Comparison of ENCODE assay signal across 34 cellular contexts in genomic region chr2:231931481-231931915, GRCh38. TPM values are rescaled to one million over a fixed set of nuclear protein-coding genes. Genes with fewer than 3 reads are reported as not detected.
A peak's percentile ranks its signal among the peaks of the same experiment; 100 is the strongest.
DNase-seq lines count a peak whose midpoint lies in the region; ATAC-seq and TF ChIP-seq lines count a peak whose summit lies in the region.
"Had no signal": no experiment of that assay in that cellular context is flagged by ENCODE, and none has a peak within 500 bp of the region (broad histone marks: within the 10 kb centered on the region; RNA-seq: fewer than 3 reads in every experiment).

No MANE protein-coding gene starts in this region.

- H3K27me3 ChIP-seq in heart left ventricle (peaks cover 0 to 31% (median 13%) of the 10 kb centered on the region in 9 donors), uterus (no peaks in the 10 kb centered on the region)

- peaks cover 8% of the 10 kb centered on the region for H3K4me1 Mint-ChIP-seq in activated CD4-positive, alpha-beta memory T cell treated with anti-CD3 and anti-CD28 coated beads, Interleukin-2, amount 10 ng/mL, durations not matched to agents 7 days and 5 days
- peaks cover 9% of the 10 kb centered on the region for H3K4me1 Mint-ChIP-seq in activated CD4-positive, alpha-beta memory T cell treated with anti-CD3 and anti-CD28 coated beads for 36 hours (ENCODE audit: low read depth)

- H3K4me1 ChIP-seq in heart left ventricle, result peaks cover 0 to 41% (median 15%) of the 10 kb centered on the region in 12 donors
- peaks cover 0 to 2% of the 10 kb centered on the region in 2 donors for H3K4me1 ChIP-seq in uterus

- H3K27ac ChIP-seq in heart left ventricle, result peak overlapping the region in 8 of 12 donors; percentile 34 to 78 (median 66)
- H3K27ac ChIP-seq in uterus, result peak overlapping the region in 1 of 2 donors; percentile 45
- H3K27ac ChIP-seq: hepatocyte had no signal

- H3K36me3 ChIP-seq in heart left ventricle (no peaks in the 10 kb centered on the region), uterus (no peaks in the 10 kb centered on the region)
- H3K36me3 ChIP-seq: BE2C had no signal

- no peak overlapping the region for H3K4me3 ChIP-seq in heart left ventricle
- no peak overlapping the region for H3K4me3 ChIP-seq in uterus
- H3K4me3 ChIP-seq: GM23338, hepatocyte had no signal

- peak; percentile 10 for DNase-seq in activated CD4-positive, alpha-beta memory T cell treated with anti-CD3 and anti-CD28 coated beads, Interleukin-2, amount 10 ng/mL, durations not matched to agents 7 days and 5 days
- DNase-seq in activated CD4-positive, alpha-beta memory T cell treated with anti-CD3 and anti-CD28 coated beads for 36 hours, result no peak
- DNase-seq in heart left ventricle (peak in 3 of 5 donors; percentile 44 to 66 (median 63)), sciatic nerve (ENCODE audit: low spot score) (no peak), uterus (peak; percentile 71 to 75), amygdala (lab: John Stamatoyannopoulos, UW) (no peak), NOMO-1 treated with dmso at 0.1 percent for 144 hours (lab: John Stamatoyannopoulos, UW; ENCODE audit: unreplicated experiment) (no peak)
- DNase-seq: aorta; BE2C; caudate nucleus; DMS53; GDM1; HFFc6; immature natural killer cell; midbrain; naive thymus-derived CD8-positive, alpha-beta T cell; NCI-H1417; NCI-H2081; stimulated activated naive CD8-positive, alpha-beta T cell treated with anti-CD3 and anti-CD28 coated beads, Interleukin-15, amount 100 ng/mL, for 72 hours; trophoblast cell had no signal

- peaks cover 31% of the 10 kb centered on the region for H3K27me3 Mint-ChIP-seq in activated CD4-positive, alpha-beta memory T cell treated with anti-CD3 and anti-CD28 coated beads, Interleukin-2, amount 10 ng/mL, durations not matched to agents 7 days and 5 days
- peaks cover 31% of the 10 kb centered on the region for H3K27me3 Mint-ChIP-seq in activated CD4-positive, alpha-beta memory T cell treated with anti-CD3 and anti-CD28 coated beads for 36 hours

- TF ChIP-seq CTCF in heart left ventricle (IDR thresholded peaks at IDR 0.05), result no peak
- no peak for TF ChIP-seq CTCF in uterus (IDR thresholded peaks at IDR 0.05)

- intact Hi-C loops in activated CD4-positive, alpha-beta memory T cell treated with anti-CD3 and anti-CD28 coated beads for 36 hours (cut with micrococcal nuclease), result no loop called here
- intact Hi-C loops in heart left ventricle (cut with DNase I), result loop anchor here in 1 of 10 donors (5.0 kb wide), 2 partner anchors 56 to 96 kb away; no protein-coding TSS in a partner anchor
- intact Hi-C loops in sciatic nerve (cut with DNase I), result no loop called here
- intact Hi-C loops in uterus (cut with DNase I; ENCODE audit: low total_unique reads), result no loop called here

- no peak overlapping the region for H3K27ac Mint-ChIP-seq in activated CD4-positive, alpha-beta memory T cell treated with anti-CD3 and anti-CD28 coated beads, Interleukin-2, amount 10 ng/mL, durations not matched to agents 7 days and 5 days
- H3K27ac Mint-ChIP-seq in activated CD4-positive, alpha-beta memory T cell treated with anti-CD3 and anti-CD28 coated beads for 36 hours, result no peak overlapping the region
- H3K27ac Mint-ChIP-seq: activated naive CD4-positive, alpha-beta T cell treated with anti-CD3 and anti-CD28 coated beads, Interleukin-2, amount 50 U/mL, for 24 hours; activated T-helper 1 cell treated with anti-CD3 and anti-CD28 coated beads, Interleukin-12 subunit alpha, Interleukin-12 subunit beta, Interleukin-2, Interleukin-4 antibody, amounts not matched to agents 30 ng/mL and 10 ng/mL and 1 ng/mL, durations not matched to agents 14 hours and 24 hours and 36 hours; GM23338; HFFc6; IgD-negative memory B cell; immature natural killer cell; naive thymus-derived CD8-positive, alpha-beta T cell; stimulated activated naive CD8-positive, alpha-beta T cell treated with anti-CD3 and anti-CD28 coated beads, Interleukin-15, amount 100 ng/mL, for 72 hours; T-cell had no signal

- POLR2A ChIA-PET in activated CD4-positive, alpha-beta memory T cell treated with anti-CD3 and anti-CD28 coated beads, Interleukin-2, amount 10 ng/mL, durations not matched to agents 7 days and 5 days (lab: Charles Lee), result no interaction called here
- POLR2A ChIA-PET in activated CD4-positive, alpha-beta memory T cell treated with anti-CD3 and anti-CD28 coated beads for 36 hours (lab: Charles Lee), result no interaction called here

- CTCF ChIA-PET in activated CD4-positive, alpha-beta memory T cell treated with anti-CD3 and anti-CD28 coated beads, Interleukin-2, amount 10 ng/mL, durations not matched to agents 7 days and 5 days (lab: Charles Lee), result interaction anchor here (1.1 to 1.7 kb wide), 2 partner anchors 362 to 384 kb away, joined by 3 to 5 read pairs; no protein-coding TSS in a partner anchor
- CTCF ChIA-PET in activated CD4-positive, alpha-beta memory T cell treated with anti-CD3 and anti-CD28 coated beads for 36 hours (lab: Charles Lee), result interaction anchor here (1.1 to 8.6 kb wide), 2 partner anchors 9 to 209 kb away, joined by 3 to 127 read pairs; no protein-coding TSS in a partner anchor

- H3K36me3 Mint-ChIP-seq in activated CD4-positive, alpha-beta memory T cell treated with anti-CD3 and anti-CD28 coated beads, Interleukin-2, amount 10 ng/mL, durations not matched to agents 7 days and 5 days (ENCODE audit: low read depth), result no peaks in the 10 kb centered on the region
- H3K36me3 Mint-ChIP-seq in activated CD4-positive, alpha-beta memory T cell treated with anti-CD3 and anti-CD28 coated beads for 36 hours, result no peaks in the 10 kb centered on the region
- H3K36me3 Mint-ChIP-seq: activated naive CD4-positive, alpha-beta T cell treated with anti-CD3 and anti-CD28 coated beads, Interleukin-2, amount 50 U/mL, for 24 hours; immature natural killer cell; naive thymus-derived CD8-positive, alpha-beta T cell; T-cell had no signal

- no peak overlapping the region for H3K4me3 Mint-ChIP-seq in activated CD4-positive, alpha-beta memory T cell treated with anti-CD3 and anti-CD28 coated beads, Interleukin-2, amount 10 ng/mL, durations not matched to agents 7 days and 5 days
- no peak overlapping the region for H3K4me3 Mint-ChIP-seq in activated CD4-positive, alpha-beta memory T cell treated with anti-CD3 and anti-CD28 coated beads for 36 hours
- H3K4me3 Mint-ChIP-seq: activated naive CD4-positive, alpha-beta T cell treated with anti-CD3 and anti-CD28 coated beads, Interleukin-2, amount 50 U/mL, for 24 hours; activated T-helper 1 cell treated with anti-CD3 and anti-CD28 coated beads, Interleukin-12 subunit alpha, Interleukin-12 subunit beta, Interleukin-2, Interleukin-4 antibody, amounts not matched to agents 30 ng/mL and 10 ng/mL and 1 ng/mL, durations not matched to agents 14 hours and 24 hours and 36 hours; GM23338; HFFc6; IgD-negative memory B cell; immature natural killer cell; naive thymus-derived CD8-positive, alpha-beta T cell; stimulated activated naive CD8-positive, alpha-beta T cell treated with anti-CD3 and anti-CD28 coated beads, Interleukin-15, amount 100 ng/mL, for 72 hours; T-cell had no signal

- H3K9me3 ChIP-seq in heart left ventricle, result no peaks in the 10 kb centered on the region
- no peaks in the 10 kb centered on the region for H3K9me3 ChIP-seq in uterus
- H3K9me3 ChIP-seq: BE2C had no signal

- WGBS in heart left ventricle, 4 donors, result 74 to 87% (median 80%) methylated on average over 7 of the region's 7 CpGs

- ATAC-seq in heart left ventricle, result peak; percentile 12 to 43 (median 34)
- peak; percentile 59 for ATAC-seq in sciatic nerve
- ATAC-seq in GM21381 (IDR thresholded peaks at IDR 0.05; ENCODE audit: unreplicated experiment), result no peak
- ATAC-seq: activated CD4-positive, CD25-positive, alpha-beta regulatory T cell treated with anti-CD3 and anti-CD28 coated beads, Interleukin-2, amount 50 U/mL, for 24 hours; GM23338; naive thymus-derived CD8-positive, alpha-beta T cell; stimulated activated naive CD8-positive, alpha-beta T cell treated with anti-CD3 and anti-CD28 coated beads, Interleukin-15, amount 100 ng/mL, for 72 hours; T-cell had no signal

- no peak for TF ChIP-seq POLR2A in heart left ventricle (IDR thresholded peaks at IDR 0.05)
- no peak for TF ChIP-seq POLR2A in uterus (IDR thresholded peaks at IDR 0.05)

- H3K9me3 Mint-ChIP-seq in activated CD4-positive, alpha-beta memory T cell treated with anti-CD3 and anti-CD28 coated beads, Interleukin-2, amount 10 ng/mL, durations not matched to agents 7 days and 5 days, result no peaks in the 10 kb centered on the region
- H3K9me3 Mint-ChIP-seq in activated CD4-positive, alpha-beta memory T cell treated with anti-CD3 and anti-CD28 coated beads for 36 hours, result no peaks in the 10 kb centered on the region
- H3K9me3 Mint-ChIP-seq: activated naive CD4-positive, alpha-beta T cell treated with anti-CD3 and anti-CD28 coated beads, Interleukin-2, amount 50 U/mL, for 24 hours; activated T-helper 1 cell treated with anti-CD3 and anti-CD28 coated beads, Interleukin-12 subunit alpha, Interleukin-12 subunit beta, Interleukin-2, Interleukin-4 antibody, amounts not matched to agents 30 ng/mL and 10 ng/mL and 1 ng/mL, durations not matched to agents 14 hours and 24 hours and 36 hours; GM23338; HFFc6; IgD-negative memory B cell; immature natural killer cell; naive thymus-derived CD8-positive, alpha-beta T cell; stimulated activated naive CD8-positive, alpha-beta T cell treated with anti-CD3 and anti-CD28 coated beads, Interleukin-15, amount 100 ng/mL, for 72 hours; T-cell had no signal

RNA-seq across cellular contexts. Expression of gene NPPC, which starts 5.3 kb away (rescaled TPM):
- not detected for total RNA-seq in activated CD4-positive, alpha-beta memory T cell treated with anti-CD3 and anti-CD28 coated beads, Interleukin-2, amount 10 ng/mL, durations not matched to agents 7 days and 5 days
- total RNA-seq in activated CD4-positive, alpha-beta memory T cell treated with anti-CD3 and anti-CD28 coated beads for 36 hours, result under 1 TPM in 1 of 2 experiments, not detected in 1; 0.22 TPM
- total RNA-seq in heart left ventricle, result 1 to 10 TPM in 4 of 9 donors, under 1 TPM in 3, not detected in 2; 0.42 to 7.0 (median 1.3) TPM
- 1 to 10 TPM; 2.7 to 3.9 TPM for polyA plus RNA-seq in heart left ventricle
- total RNA-seq in sciatic nerve, result 0.67 TPM
- 1 to 10 TPM in 1 of 4 donors, not detected in 3; 4.3 TPM for total RNA-seq in uterus
- total RNA-seq: dermis microvascular lymphatic vessel endothelial cell; endothelial cell of umbilical vein; hepatocyte; HFFc6; M059J; naive thymus-derived CD8-positive, alpha-beta T cell; NCI-H460; omental fat pad had no signal
- polyA plus RNA-seq: endothelial cell of umbilical vein, IgD-negative memory B cell, liver had no signal

RNA-seq across cellular contexts. Expression of gene DIS3L2, which starts 30.0 kb away (rescaled TPM):
- 10 to 100 TPM; 25.8 to 30.6 TPM for total RNA-seq in activated CD4-positive, alpha-beta memory T cell treated with anti-CD3 and anti-CD28 coated beads, Interleukin-2, amount 10 ng/mL, durations not matched to agents 7 days and 5 days
- 10 to 100 TPM; 20.5 to 25.7 TPM for total RNA-seq in activated CD4-positive, alpha-beta memory T cell treated with anti-CD3 and anti-CD28 coated beads for 36 hours
- total RNA-seq in heart left ventricle, result 10 to 100 TPM; 14.9 to 27.3 (median 22.4) TPM
- polyA plus RNA-seq in heart left ventricle, result 10 to 100 TPM; 12.4 to 12.9 TPM
- 46.5 TPM for total RNA-seq in sciatic nerve
- 10 to 100 TPM; 10.3 to 63.9 (median 29.7) TPM for total RNA-seq in uterus

Comparison
In these comparisons a context has a peak if more than half of its experiments do, and no peak if none do; other contexts are left out.
1. DNase-seq: peak in activated CD4-positive, alpha-beta memory T cell treated with anti-CD3 and anti-CD28 coated beads, Interleukin-2, amount 10 ng/mL, durations not matched to agents 7 days and 5 days (single experiment), heart left ventricle (3 of 5) and uterus (2 of 2); none in activated CD4-positive, alpha-beta memory T cell treated with anti-CD3 and anti-CD28 coated beads for 36 hours (single experiment), sciatic nerve (single experiment), amygdala (0 of 56) and NOMO-1 treated with dmso at 0.1 percent for 144 hours (single experiment).